Comparison of ENCODE assay signal across 8 cellular contexts in the genomic region with DNA sequence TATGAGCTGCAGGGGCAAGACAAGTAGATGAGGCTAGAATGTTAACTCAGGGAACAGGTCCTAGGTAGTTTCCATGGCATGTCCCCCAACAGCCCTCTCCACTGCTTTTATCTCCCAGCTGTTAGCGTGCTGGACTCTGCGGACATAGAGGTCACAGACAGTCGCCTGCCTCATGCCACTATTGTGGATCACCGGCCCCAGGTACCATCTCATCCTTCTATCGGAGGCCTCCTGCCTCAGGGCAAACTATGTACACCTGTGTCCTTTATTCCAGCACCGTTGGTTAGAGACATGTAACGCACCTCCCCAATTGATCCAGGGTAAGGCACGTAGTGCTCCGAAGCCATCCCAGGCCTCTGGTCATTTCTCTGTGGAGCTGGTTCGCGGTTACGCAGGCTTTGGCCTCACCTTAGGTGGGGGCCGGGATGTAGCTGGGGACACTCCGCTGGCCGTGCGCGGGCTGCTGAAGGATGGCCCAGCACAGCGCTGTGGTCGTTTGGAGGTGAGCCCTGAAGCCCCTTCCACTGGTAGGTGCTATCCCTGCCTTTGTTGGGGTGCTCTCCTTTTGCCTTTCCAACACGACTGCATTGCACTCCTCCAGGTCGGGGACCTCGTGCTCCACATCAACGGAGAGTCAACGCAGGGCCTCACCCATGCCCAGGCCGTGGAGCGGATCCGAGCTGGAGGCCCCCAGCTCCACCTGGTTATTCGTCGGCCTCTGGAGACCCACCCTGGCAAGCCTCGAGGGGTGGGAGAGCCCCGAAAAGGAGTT. TPM values are rescaled to one million over a fixed set of nuclear protein-coding genes. Genes with fewer than 3 reads are reported as not detected.
A peak's percentile ranks its signal among the peaks of the same experiment; 100 is the strongest.
DNase-seq lines count a peak whose midpoint lies in the region; FAIRE-seq and TF ChIP-seq lines count a peak whose summit lies in the region.

No MANE protein-coding gene starts in this region.

- WGBS in small intestine, 3 donors: 83 to 91% (median 86%) methylated on average over 29 to 31 of the region's 31 CpGs

- H3K4me1 Mint-ChIP-seq in IgD-negative memory B cell (peaks cover 15 to 19% (median 16%) of the 10 kb centered on the region in 3 donors), neural crest cell (peaks cover 17% of the 10 kb centered on the region)

- no peaks in the 10 kb centered on the region for H3K9me3 ChIP-seq in small intestine (ENCODE audit: control insufficient read depth, low read depth)

- no peaks in the 10 kb centered on the region for H3K9me3 Mint-ChIP-seq in IgD-negative memory B cell
- peaks cover 5% of the 10 kb centered on the region for H3K9me3 Mint-ChIP-seq in neural crest cell

- H3K27ac Mint-ChIP-seq in IgD-negative memory B cell: peak overlapping the region in 2 of 3 donors; percentile 90 to 94
- no peak overlapping the region for H3K27ac Mint-ChIP-seq in neural crest cell (ENCODE audit: unreplicated experiment)

- H3K4me3 Mint-ChIP-seq in IgD-negative memory B cell (peak overlapping the region; percentile 77 to 92 (median 84)), neural crest cell (peak overlapping the region; percentile 78)

- H3K27ac ChIP-seq in C4-2B (peak overlapping the region; percentile 78), cingulate gyrus (ENCODE audit: low read depth, low read length) (peak overlapping the region; percentile 97), small intestine (ENCODE audit: low read depth in 1 of 2, low read length in 1 of 2) (peak overlapping the region in 1 of 2 donors; percentile 94)

- no peak for DNase-seq in neural crest cell (ENCODE audit: low read depth, low spot score)
- DNase-seq in erythroblast (lab: John Stamatoyannopoulos, UW): no peak
- no peak for DNase-seq in small intestine
- DNase-seq in GOT3 (lab: John Stamatoyannopoulos, UW): no peak
- no peak for DNase-seq in inferior parietal cortex (ENCODE audit: extremely low spot score)

- H3K4me3 ChIP-seq in small intestine (ENCODE audit: low read depth in 1 of 2, low read length in 2 of 2): no peak overlapping the region

- H3K36me3 Mint-ChIP-seq in IgD-negative memory B cell (no peaks in the 10 kb centered on the region), neural crest cell (ENCODE audit: low read depth) (peaks cover 8% of the 10 kb centered on the region)

- peaks cover 0 to 4% of the 10 kb centered on the region in 2 donors for H3K4me1 ChIP-seq in small intestine (ENCODE audit: control insufficient read depth in 2 of 2, insufficient read depth in 1 of 2, low read depth in 1 of 2, low read length in 1 of 2)

- TF ChIP-seq POLR2A in erythroblast (IDR thresholded peaks at IDR 0.05; ENCODE audit: low read length): no peak

- no peaks in the 10 kb centered on the region for H3K36me3 ChIP-seq in small intestine (ENCODE audit: control insufficient read depth in 2 of 2, insufficient read depth in 2 of 2, low read length in 2 of 2)

- no peak for FAIRE-seq in small intestine (lab: Jason Lieb, UNC)

- no peaks in the 10 kb centered on the region for H3K27me3 ChIP-seq in small intestine (ENCODE audit: control insufficient read depth in 2 of 2, insufficient read depth in 2 of 2, low read length in 2 of 2)

- no peaks in the 10 kb centered on the region for H3K27me3 Mint-ChIP-seq in IgD-negative memory B cell
- peaks cover 39% of the 10 kb centered on the region for H3K27me3 Mint-ChIP-seq in neural crest cell (ENCODE audit: low read depth)

- TF ChIP-seq CTCF in C4-2B (conservative IDR thresholded peaks at IDR 0.05): no peak
- TF ChIP-seq CTCF in neural crest cell (conservative IDR thresholded peaks at IDR 0.05): no peak

RNA-seq across cellular contexts. Expression of a gene that starts 2.2 kb away (rescaled TPM):
- polyA plus RNA-seq in IgD-negative memory B cell (0.49 TPM), small intestine (1 to 10 TPM; 3.6 to 10.0 (median 9.2) TPM)
- 1.4 and 1.6 TPM in 2 replicates for total RNA-seq in neural crest cell

RNA-seq across cellular contexts. Expression of a gene that starts 6.9 kb away (rescaled TPM):
- polyA plus RNA-seq in IgD-negative memory B cell (292 TPM), small intestine (100 to 1,000 TPM in 1 of 3 donors, 10 to 100 TPM in 2; 47.6 to 189 (median 99.7) TPM)
- total RNA-seq in neural crest cell: 0.75 and 0.89 TPM in 2 replicates

RNA-seq across cellular contexts. Expression of a gene that starts 21.4 kb away (rescaled TPM):
- 9.5 TPM for polyA plus RNA-seq in IgD-negative memory B cell
- total RNA-seq in neural crest cell: 3.3 and 4.2 TPM in 2 replicates
- 1 to 10 TPM; 3.6 to 6.7 (median 4.3) TPM for polyA plus RNA-seq in small intestine

RNA-seq across cellular contexts. Expression of a gene that starts 35.2 kb away (rescaled TPM):
- polyA plus RNA-seq in IgD-negative memory B cell: 1.1 TPM
- 10.2 and 10.8 TPM in 2 replicates for total RNA-seq in neural crest cell
- polyA plus RNA-seq in small intestine: 10 to 100 TPM in 1 of 3 donors, 1 to 10 TPM in 2; 2.2 to 33.5 (median 6.3) TPM

RNA-seq across cellular contexts. Expression of a gene that starts 41.2 kb away (rescaled TPM):
- polyA plus RNA-seq in IgD-negative memory B cell (27.3 TPM), small intestine (10 to 100 TPM; 19.0 to 22.2 (median 20.1) TPM)
- total RNA-seq in neural crest cell: 17.8 and 20.9 TPM in 2 replicates
